ENCODE assay signal across 10 cellular contexts in genomic region chrX:121000589-121000988, GRCh38. TPM values are rescaled to one million over a fixed set of nuclear protein-coding genes. Genes with fewer than 3 reads are reported as not detected.
A peak's percentile ranks its signal among the peaks of the same experiment; 100 is the strongest.
DNase-seq lines count a peak whose midpoint lies in the region; ATAC-seq and TF ChIP-seq lines count a peak whose summit lies in the region.
"Had no signal": no experiment of that assay in that cellular context is flagged by ENCODE, and none has a peak within 500 bp of the region (broad histone marks: within the 10 kb centered on the region; RNA-seq: fewer than 3 reads in every experiment).

No MANE protein-coding gene starts in this region.

- no peaks in the 10 kb centered on the region for H3K4me1 Mint-ChIP-seq in nephron
- H3K4me1 Mint-ChIP-seq in CD4-positive, alpha-beta T cell (ENCODE audit: low read depth) = no peaks in the 10 kb centered on the region

- POLR2A ChIA-PET in CD4-positive, alpha-beta T cell (lab: Charles Lee) = no interaction called here

- H3K9ac ChIP-seq in KMS-11 (no peak overlapping the region), smooth muscle cell (ENCODE audit: low read depth) (no peak overlapping the region)

- H3F3A ChIP-seq in smooth muscle cell (ENCODE audit: low read depth) = no peaks in the 10 kb centered on the region

- peaks cover 20% of the 10 kb centered on the region for H3K4me1 ChIP-seq in KMS-11 (ENCODE audit: low read depth, poor library complexity, severe bottlenecking)
- H3K4me1 ChIP-seq in smooth muscle cell (ENCODE audit: low read depth) = no peaks in the 10 kb centered on the region

- no peak for ATAC-seq in CD4-positive, alpha-beta T cell (ENCODE audit: poor library complexity)

- H3K36me3 ChIP-seq in KMS-11 (ENCODE audit: insufficient read depth) (no peaks in the 10 kb centered on the region), smooth muscle cell (ENCODE audit: low read depth) (no peaks in the 10 kb centered on the region)

- no peak overlapping the region for H3K27ac Mint-ChIP-seq in nephron
- no peak overlapping the region for H3K27ac Mint-ChIP-seq in CD4-positive, alpha-beta T cell
- H3K27ac Mint-ChIP-seq: activated T-helper 2 cell treated with anti-CD3 and anti-CD28 coated beads, Interferon-gamma antibody, Interleukin-2, Interleukin-4, amounts not matched to agents 10 μg/mL and 5 μg/mL and 100 μg/mL, durations not matched to agents 14 hours and 24 hours and 36 hours had no signal

- H3K4me3 ChIP-seq in GM12875 (ENCODE audit: low read depth, low read length) = no peak overlapping the region
- H3K4me3 ChIP-seq in KMS-11 (IDR thresholded peaks at IDR 0.05; ENCODE audit: insufficient read depth, low read depth, low read length) = no peak overlapping the region
- no peak overlapping the region for H3K4me3 ChIP-seq in smooth muscle cell

- intact Hi-C loops in CD4-positive, alpha-beta T cell (cut with DNase I, micrococcal nuclease) = no loop called here

- DNase-seq in amniotic epithelial cell (ENCODE audit: low read depth) (peak; percentile 10), epidermal melanocyte (ENCODE audit: insufficient read length, low spot score) (no peak), smooth muscle cell (lab: John Stamatoyannopoulos, UW; ENCODE audit: unreplicated experiment) (no peak), OCI-M2 (lab: John Stamatoyannopoulos, UW; ENCODE audit: unreplicated experiment) (no peak)
- no peak for DNase-seq in CD4-positive, alpha-beta T cell
- DNase-seq: nucleus accumbens had no signal

- no peaks in the 10 kb centered on the region for H3K27me3 Mint-ChIP-seq in nephron (ENCODE audit: low read depth)
- H3K27me3 Mint-ChIP-seq in CD4-positive, alpha-beta T cell = no peaks in the 10 kb centered on the region

- H3K9me3 Mint-ChIP-seq in nephron = no peaks in the 10 kb centered on the region
- no peaks in the 10 kb centered on the region for H3K9me3 Mint-ChIP-seq in CD4-positive, alpha-beta T cell
- H3K9me3 Mint-ChIP-seq: activated T-helper 2 cell treated with anti-CD3 and anti-CD28 coated beads, Interferon-gamma antibody, Interleukin-2, Interleukin-4, amounts not matched to agents 10 μg/mL and 5 μg/mL and 100 μg/mL, durations not matched to agents 14 hours and 24 hours and 36 hours had no signal

- H3K4me2 ChIP-seq in KMS-11 = no peak overlapping the region
- H3K4me2 ChIP-seq in smooth muscle cell = no peak overlapping the region

- H4K20me1 ChIP-seq in KMS-11 (ENCODE audit: insufficient read depth) (no peaks in the 10 kb centered on the region), smooth muscle cell (ENCODE audit: low read depth) (no peaks in the 10 kb centered on the region)

- H3K4me3 Mint-ChIP-seq in nephron = no peak overlapping the region
- H3K4me3 Mint-ChIP-seq in CD4-positive, alpha-beta T cell = no peak overlapping the region

- no peaks in the 10 kb centered on the region for H3K36me3 Mint-ChIP-seq in nephron (ENCODE audit: low read depth)
- no peaks in the 10 kb centered on the region for H3K36me3 Mint-ChIP-seq in CD4-positive, alpha-beta T cell (ENCODE audit: low read depth)

- no peak overlapping the region for H2AFZ ChIP-seq in KMS-11 (ENCODE audit: low read depth)
- H2AFZ ChIP-seq in smooth muscle cell (ENCODE audit: low read depth) = no peak overlapping the region

- H3K27me3 ChIP-seq in KMS-11 (ENCODE audit: insufficient read depth, low read depth) = no peaks in the 10 kb centered on the region
- no peaks in the 10 kb centered on the region for H3K27me3 ChIP-seq in CD4-positive, alpha-beta T cell (ENCODE audit: control insufficient read depth, insufficient read depth, low read length)
- no peaks in the 10 kb centered on the region for H3K27me3 ChIP-seq in smooth muscle cell (ENCODE audit: low read depth)

- H3K27ac ChIP-seq in KMS-11 (no peak overlapping the region), smooth muscle cell (ENCODE audit: low read depth) (no peak overlapping the region)
- no peak overlapping the region for H3K27ac ChIP-seq in CD4-positive, alpha-beta T cell (ENCODE audit: low read depth, low read length)

- no peaks in the 10 kb centered on the region for H3K9me3 ChIP-seq in CD4-positive, alpha-beta T cell (ENCODE audit: control insufficient read depth, low read length)
- no peaks in the 10 kb centered on the region for H3K9me3 ChIP-seq in smooth muscle cell (replicated peaks; ENCODE audit: low read depth)

- H3K79me2 ChIP-seq in KMS-11 (ENCODE audit: insufficient read depth, low read depth) (no peaks in the 10 kb centered on the region), smooth muscle cell (ENCODE audit: low read depth) (no peaks in the 10 kb centered on the region)

- CTCF ChIA-PET in CD4-positive, alpha-beta T cell (lab: Charles Lee) = no interaction called here

- TF ChIP-seq CTCF in GM12875 (IDR thresholded peaks at IDR 0.05; ENCODE audit: borderline replicate concordance, insufficient read depth, low read depth, low read length) (peak; percentile 25; the same call in 1 of the 2 replicates), KMS-11 (conservative IDR thresholded peaks at IDR 0.05; ENCODE audit: low read depth, low read length) (peak; percentile 42; the same call in 1 of the 2 replicates), nephron (IDR thresholded peaks at IDR 0.05; ENCODE audit: unreplicated experiment in 3 of 3) (peak in 2 of 3 experiments; percentile 15 to 16), smooth muscle cell (IDR thresholded peaks at IDR 0.05; ENCODE audit: borderline replicate concordance, insufficient read depth, poor library complexity, severe bottlenecking) (no peak)
- TF ChIP-seq CTCF in CD4-positive, alpha-beta T cell (IDR thresholded peaks at IDR 0.05) = no peak

- 60% methylated on average over 4 of the region's 4 CpGs for WGBS in smooth muscle cell (ENCODE audit: low lambda C conversion rate)

RNA-seq across cellular contexts. Expression of gene CT47A1, which starts 15.0 kb away (rescaled TPM):
- total RNA-seq in CD4-positive, alpha-beta T cell = not detected
- not detected in 2 replicates for total RNA-seq in smooth muscle cell
- polyA plus RNA-seq in smooth muscle cell = not detected in 2 replicates
- total RNA-seq: activated T-helper 2 cell treated with anti-CD3 and anti-CD28 coated beads, Interferon-gamma antibody, Interleukin-2, Interleukin-4, amounts not matched to agents 10 μg/mL and 5 μg/mL and 100 μg/mL, durations not matched to agents 14 hours and 24 hours and 36 hours had no signal

RNA-seq across cellular contexts. Expression of gene CT47A2, which starts 19.9 kb away (rescaled TPM):
- total RNA-seq in CD4-positive, alpha-beta T cell = not detected
- not detected in 2 replicates for total RNA-seq in smooth muscle cell
- polyA plus RNA-seq in smooth muscle cell = not detected in 2 replicates
- total RNA-seq: activated T-helper 2 cell treated with anti-CD3 and anti-CD28 coated beads, Interferon-gamma antibody, Interleukin-2, Interleukin-4, amounts not matched to agents 10 μg/mL and 5 μg/mL and 100 μg/mL, durations not matched to agents 14 hours and 24 hours and 36 hours had no signal

RNA-seq across cellular contexts. Expression of gene CT47A3, which starts 24.7 kb away (rescaled TPM):
- not detected for total RNA-seq in CD4-positive, alpha-beta T cell
- not detected in 2 replicates for total RNA-seq in smooth muscle cell
- polyA plus RNA-seq in smooth muscle cell = not detected in 2 replicates
- total RNA-seq: activated T-helper 2 cell treated with anti-CD3 and anti-CD28 coated beads, Interferon-gamma antibody, Interleukin-2, Interleukin-4, amounts not matched to agents 10 μg/mL and 5 μg/mL and 100 μg/mL, durations not matched to agents 14 hours and 24 hours and 36 hours had no signal

RNA-seq across cellular contexts. Expression of gene CT47A4, which starts 29.6 kb away (rescaled TPM):
- not detected for total RNA-seq in CD4-positive, alpha-beta T cell
- total RNA-seq in smooth muscle cell = not detected in 2 replicates
- polyA plus RNA-seq in smooth muscle cell = not detected in 2 replicates
- total RNA-seq: activated T-helper 2 cell treated with anti-CD3 and anti-CD28 coated beads, Interferon-gamma antibody, Interleukin-2, Interleukin-4, amounts not matched to agents 10 μg/mL and 5 μg/mL and 100 μg/mL, durations not matched to agents 14 hours and 24 hours and 36 hours had no signal

RNA-seq across cellular contexts. Expression of gene CT47A5, which starts 34.4 kb away (rescaled TPM):
- total RNA-seq in CD4-positive, alpha-beta T cell = not detected
- total RNA-seq in smooth muscle cell = not detected in 2 replicates
- polyA plus RNA-seq in smooth muscle cell = not detected in 2 replicates
- total RNA-seq: activated T-helper 2 cell treated with anti-CD3 and anti-CD28 coated beads, Interferon-gamma antibody, Interleukin-2, Interleukin-4, amounts not matched to agents 10 μg/mL and 5 μg/mL and 100 μg/mL, durations not matched to agents 14 hours and 24 hours and 36 hours had no signal

Comparison
In these comparisons a context has a peak if more than half of its experiments do, and no peak if none do; other contexts are left out.
1. CTCF ChIP-seq: peak in GM12875 (single experiment), KMS-11 (single experiment) and nephron (2 of 3); none in CD4-positive, alpha-beta T cell (single experiment) and smooth muscle cell (single experiment).